Comparison of ENCODE assay signal across 8 cellular contexts in genomic region chr2:190088917-190089316, GRCh38. TPM values are rescaled to one million over a fixed set of nuclear protein-coding genes. Genes with fewer than 3 reads are reported as not detected.
DNase-seq lines count a peak whose midpoint lies in the region; ATAC-seq, FAIRE-seq and TF ChIP-seq lines count a peak whose summit lies in the region.

No MANE protein-coding gene starts in this region.

- TF ChIP-seq POLR2A in K562 (conservative IDR thresholded peaks at IDR 0.05): no peak

- no peaks in the 10 kb centered on the region for H3K79me2 ChIP-seq in K562 (ENCODE audit: control insufficient read depth, insufficient read depth, low read length)

- H3K9ac ChIP-seq in K562 (ENCODE audit: insufficient read depth in 1 of 2, low read depth in 2 of 2, low read length in 2 of 2): no peak overlapping the region

- H3K27ac Mint-ChIP-seq in immature natural killer cell: no peak overlapping the region

- H3K9me3 Mint-ChIP-seq in immature natural killer cell: no peaks in the 10 kb centered on the region

- peak; percentile 65 for TF ChIP-seq CTCF in RWPE1 (conservative IDR thresholded peaks at IDR 0.05; ENCODE audit: low read depth)
- peak; percentile 61 to 77 (median 65); a peak in 5 of 6 replicates for TF ChIP-seq CTCF in K562 (IDR thresholded peaks at IDR 0.05 in 2 of 3, conservative IDR thresholded peaks at IDR 0.05 in 1 of 3; ENCODE audit: insufficient read depth in 2 of 3, low read depth in 1 of 3, low read length in 3 of 3)

- intact Hi-C loops in K562 (cut with micrococcal nuclease): loop anchor here (1.0 to 5.0 kb wide), 6 partner anchors 33 to 418 kb away; partner anchors contain the start of gene HIBCH

- H3K36me3 ChIP-seq in K562 (ENCODE audit: control insufficient read depth, insufficient read depth, low read length): no peaks in the 10 kb centered on the region

- peak; percentile 86 to 90 for TF ChIP-seq RAD21 in K562 (CRISPR knock-in tag; conservative IDR thresholded peaks at IDR 0.05 in 1 of 2, IDR thresholded peaks at IDR 0.05 in 1 of 2)

- no peaks in the 10 kb centered on the region for H3K4me1 Mint-ChIP-seq in immature natural killer cell

- BruUV-seq in K562 (replicated peaks; lab: Mats Ljungman, UMichigan): no TSS peak

- no peaks in the 10 kb centered on the region for H3K27me3 ChIP-seq in K562 (ENCODE audit: control insufficient read depth in 2 of 2, insufficient read depth in 2 of 2, low read length in 2 of 2)

- H3K27ac ChIP-seq in RWPE1 (no peak overlapping the region), K562 (ENCODE audit: extremely low read depth, low read depth, low read length) (no peak overlapping the region)

- peak; percentile 37 for DNase-seq in Caki2 (ENCODE audit: low read depth)
- DNase-seq in LHCN-M2 (ENCODE audit: low read depth): peak; percentile 71
- peak; percentile 51 for DNase-seq in RWPE1 (ENCODE audit: low spot score)
- DNase-seq in K562 (ENCODE audit: extremely low read depth in 1 of 4, low spot score in 3 of 4): peak; percentile 24 to 77 (median 30)
- peak; percentile 15 to 31 (median 27) for DNase-seq in immature natural killer cell
- peak; percentile 39 to 45 for DNase-seq in stimulated activated CD4-positive, alpha-beta T cell treated with anti-CD3 and anti-CD28 coated beads, Interleukin-2, amount 100 ng/mL, for 24 hours
- no peak for DNase-seq in T-helper 9 cell

- ATAC-seq in GM19372 (IDR thresholded peaks at IDR 0.05; ENCODE audit: low read depth, unreplicated experiment) (peak; percentile 66), K562 (peak; percentile 79)

- H2AFZ ChIP-seq in K562 (ENCODE audit: low read depth, low read length): no peak overlapping the region

- 21% methylated on average over 4 of the region's 4 CpGs for WGBS in K562 (ENCODE audit: insufficient coverage, low coverage, missing lambda C conversion rate)

- H3K9me3 ChIP-seq in K562 (replicated peaks; ENCODE audit: control insufficient read depth, insufficient read depth, low read depth, low read length): no peaks in the 10 kb centered on the region

- CTCF ChIA-PET in RWPE1 (lab: Yijun Ruan, JAX): interaction anchor here (0.7 to 1.2 kb wide), 8 partner anchors 9 to 1349 kb away, joined by 3 to 5 read pairs (median 4); no protein-coding TSS in a partner anchor
- CTCF ChIA-PET in K562 (lab: Yijun Ruan, JAX; ENCODE audit: low intra/inter-chr PET ratio): interaction anchor here (0.8 to 1.3 kb wide), 4 partner anchors 34 to 422 kb away, joined by 3 to 6 read pairs (median 4); no protein-coding TSS in a partner anchor

- FAIRE-seq in K562 (lab: Jason Lieb, UNC): peak; percentile 86

- H3K36me3 Mint-ChIP-seq in immature natural killer cell: no peaks in the 10 kb centered on the region

- H3K4me3 ChIP-seq in K562: no peak overlapping the region

- H3K4me3 Mint-ChIP-seq in immature natural killer cell: no peak overlapping the region

- no peaks in the 10 kb centered on the region for H3K9me1 ChIP-seq in K562 (ENCODE audit: control insufficient read depth, insufficient read depth, low read length)

- POLR2A ChIA-PET in RWPE1 (lab: Yijun Ruan, JAX; ENCODE audit: low non-redundant PET) (no interaction called here), K562 (lab: Yijun Ruan, JAX) (interaction anchor here (0.6 to 0.8 kb wide), 2 partner anchors 36 to 278 kb away, joined by 3 read pairs; no protein-coding TSS in a partner anchor)

- H3K4me2 ChIP-seq in K562 (ENCODE audit: insufficient read depth, low read length): no peak overlapping the region

- no peaks in the 10 kb centered on the region; a peak in 2 of 5 replicates for H3K4me1 ChIP-seq in K562 (replicated peaks in 1 of 2; ENCODE audit: control insufficient read depth in 2 of 2, insufficient read depth in 2 of 2, low read length in 2 of 2)

- peaks cover 0 to 3% (median 0%) of the 10 kb centered on the region in 3 donors for H3K27me3 Mint-ChIP-seq in immature natural killer cell (ENCODE audit: low read depth in 3 of 3)

- TF ChIP-seq EP300 in K562 (IDR thresholded peaks at IDR 0.05; ENCODE audit: low read length): no peak

- in situ Hi-C loops in Caki2 (cut with HindIII; ENCODE audit: low pct_unique_long_range_greater_than_20kb, low sequenced_read_pairs): no loop called here
- in situ Hi-C loops in K562 (cut with MboI): loop anchor here (10.0 kb wide), 2 partner anchors 216 to 416 kb away; no protein-coding TSS in a partner anchor

- no peaks in the 10 kb centered on the region for H4K20me1 ChIP-seq in K562 (replicated peaks; ENCODE audit: control insufficient read depth, insufficient read depth, low read length)

TF ChIP-seq in K562, 482 proteins besides CTCF, POLR2A, EP300 and RAD21 (continues in another document):
- TF ChIP-seq SOX6 (IDR thresholded peaks at IDR 0.05) (0 out of 2 replicates have a peak, but pooled peaks have one; percentile 18), ZSCAN29 (IDR thresholded peaks at IDR 0.05) (no peak), RCOR1 (IDR thresholded peaks at IDR 0.05; ENCODE audit: borderline replicate concordance in 1 of 2, low read depth in 2 of 2, low read length in 2 of 2) (peak; percentile 86 to 89), SP2 (IDR thresholded peaks at IDR 0.05; ENCODE audit: extremely low read depth, low read depth, low read length, poor library complexity, severe bottlenecking) (no peak), TCF7L2 (IDR thresholded peaks at IDR 0.05; ENCODE audit: low read depth, low read length) (no peak), BRF1 (IDR thresholded peaks at IDR 0.05; ENCODE audit: borderline replicate concordance, extremely low read depth, insufficient read length) (no peak), HDAC2 (IDR thresholded peaks at IDR 0.05) (peak; percentile 75; the same call in 1 of the 2 replicates), SRSF1 (IDR thresholded peaks at IDR 0.05; ENCODE audit: low read depth, low read length) (no peak), FOXJ2 (tag; IDR thresholded peaks at IDR 0.05) (no peak), HDAC1 (IDR thresholded peaks at IDR 0.05) (0 out of 4 replicates have a peak, but pooled peaks of 1 of the 2 experiments have one; percentile 23), MAZ (CRISPR knock-in tag; conservative IDR thresholded peaks at IDR 0.05 in 1 of 2, IDR thresholded peaks at IDR 0.05 in 1 of 2) (peak in 1 of 2 experiments; percentile 29; a peak in 1 of 4 replicates), TBP (optimal IDR thresholded peaks at IDR 0.05; ENCODE audit: low read depth, low read length) (no peak), ELF1 (tag; IDR thresholded peaks at IDR 0.05) (no peak), HBP1 (CRISPR knock-in tag; IDR thresholded peaks at IDR 0.05) (no peak), PHF21A (IDR thresholded peaks at IDR 0.05; ENCODE audit: borderline replicate concordance, low read depth) (peak; percentile 83; the same call in 1 of the 2 replicates), KDM1A (IDR thresholded peaks at IDR 0.05) (peak; percentile 94), MEIS2 (IDR thresholded peaks at IDR 0.05; ENCODE audit: partially characterized antibody) (no peak), CBX2 (IDR thresholded peaks at IDR 0.05; ENCODE audit: insufficient read depth, low read length, poor library complexity, severe bottlenecking) (no peak)
- TF ChIP-seq, protein P1, sequence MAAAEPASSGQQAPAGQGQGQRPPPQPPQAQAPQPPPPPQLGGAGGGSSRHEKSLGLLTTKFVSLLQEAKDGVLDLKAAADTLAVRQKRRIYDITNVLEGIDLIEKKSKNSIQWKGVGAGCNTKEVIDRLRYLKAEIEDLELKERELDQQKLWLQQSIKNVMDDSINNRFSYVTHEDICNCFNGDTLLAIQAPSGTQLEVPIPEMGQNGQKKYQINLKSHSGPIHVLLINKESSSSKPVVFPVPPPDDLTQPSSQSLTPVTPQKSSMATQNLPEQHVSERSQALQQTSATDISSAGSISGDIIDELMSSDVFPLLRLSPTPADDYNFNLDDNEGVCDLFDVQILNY (CRISPR knock-in tag; IDR thresholded peaks at IDR 0.05): no peak
- TF ChIP-seq, protein P2, sequence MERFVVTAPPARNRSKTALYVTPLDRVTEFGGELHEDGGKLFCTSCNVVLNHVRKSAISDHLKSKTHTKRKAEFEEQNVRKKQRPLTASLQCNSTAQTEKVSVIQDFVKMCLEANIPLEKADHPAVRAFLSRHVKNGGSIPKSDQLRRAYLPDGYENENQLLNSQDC (CRISPR knock-in tag; IDR thresholded peaks at IDR 0.05): no peak

RNA-seq across cellular contexts. Expression of gene MSTN, which starts 26.4 kb away (rescaled TPM):
- total RNA-seq in Caki2 (2014; rRNA removed; shearing (Covaris generic); ENCODE audit: low replicate concordance): not detected in 2 replicates
- 6.8 and 11.0 TPM in 2 replicates for total RNA-seq in LHCN-M2 (2014; rRNA removed)
- polyA plus RNA-seq in LHCN-M2 (2012): 30.8 TPM
- total RNA-seq in K562 (2011; cell fraction: chromatin; rRNA removed; ENCODE audit: low replicate concordance): not detected in 2 replicates
- total RNA-seq in K562 (2011; cell fraction: nucleolus; rRNA removed): not detected in 2 replicates
- total RNA-seq in K562 (2011; cell fraction: nucleoplasm; rRNA removed): not detected in 2 replicates
- total RNA-seq in K562 (2014; rRNA removed): not detected in 2 replicates
- not detected in 2 replicates for total RNA-seq in K562 (2014; rRNA removed; fragmentation: Illumina TruSeq; extraction: Trizol)
- not detected in 2 replicates for total RNA-seq in K562 (2015; rRNA removed; fragmentation: Illumina TruSeq; extraction: Trizol)
- not detected in 2 replicates for total RNA-seq in K562 (2021)
- polyA plus RNA-seq in K562 (2011; rRNA removed): not detected in 2 replicates
- not detected in 2 replicates for polyA plus RNA-seq in K562 (2011; cell fraction: cytosol; rRNA removed)
- not detected in 2 replicates for polyA plus RNA-seq in K562 (2011; cell fraction: nucleus; rRNA removed)
- 0.03 TPM in 1 of 2 replicates, not detected in the other for polyA plus RNA-seq in K562 (2012)
- not detected in 2 replicates for polyA plus RNA-seq in K562 (2014; fragmentation: Illumina TruSeq; extraction: Trizol)
- not detected for polyA plus RNA-seq in K562 (2014; fragmentation: Nextera tagmentation; extraction: Ambion mirVana)
- polyA plus RNA-seq in K562 (2014; rRNA removed): not detected in 2 replicates
- not detected in 2 replicates for polyA minus RNA-seq in K562 (2011; rRNA and poly(A)+ RNA removed)
- not detected in 2 replicates for polyA minus RNA-seq in K562 (2011; cell fraction: cytosol; rRNA and poly(A)+ RNA removed)
- not detected in 2 replicates for polyA minus RNA-seq in K562 (2011; cell fraction: nucleus; rRNA and poly(A)+ RNA removed)
- not detected for polyA plus RNA-seq in immature natural killer cell
